9 cellular contexts compared by ENCODE assay signal in genomic region chr20:34834459-34834893, GRCh38. TPM values are rescaled to one million over a fixed set of nuclear protein-coding genes. Genes with fewer than 3 reads are reported as not detected.
DNase-seq lines count a peak whose midpoint lies in the region; ATAC-seq, FAIRE-seq and TF ChIP-seq lines count a peak whose summit lies in the region.
"Had no signal": no experiment of that assay in that cellular context is flagged by ENCODE, and none has a peak within 500 bp of the region (broad histone marks: within the 10 kb centered on the region; RNA-seq: fewer than 3 reads in every experiment).

No MANE protein-coding gene starts in this region.

- peak; percentile 38 for DNase-seq in DMS153 (lab: John Stamatoyannopoulos, UW)
- DNase-seq in Jurkat, Clone E6-1 (ENCODE audit: low read depth, low spot score), result peak; percentile 35
- peak; percentile 67 for DNase-seq in OCI-LY7 (ENCODE audit: low spot score)
- DNase-seq in pancreas, result no peak
- DNase-seq in activated CD4-positive, CD25-positive, alpha-beta regulatory T cell (lab: John Stamatoyannopoulos, UW), result no peak
- no peak for DNase-seq in T-helper 2 cell treated with Interferon-gamma antibody and Interleukin-4, amounts not matched to agents 5 μg/mL and 100 μg/mL, for 36 hours (ENCODE audit: low spot score)

- TF ChIP-seq CTCF in OCI-LY7 (conservative IDR thresholded peaks at IDR 0.05; ENCODE audit: low read length) (peak; percentile 78), pancreas (IDR thresholded peaks at IDR 0.05) (peak in 1 of 4 donors; percentile 22)

- no peaks in the 10 kb centered on the region for H3K79me2 ChIP-seq in OCI-LY7 (ENCODE audit: insufficient read depth, low read depth, low read length)

- no peak overlapping the region for H3K27ac Mint-ChIP-seq in T-helper 2 cell treated with Interferon-gamma antibody and Interleukin-4, amounts not matched to agents 5 μg/mL and 100 μg/mL, for 36 hours

- H3K9me3 Mint-ChIP-seq in T-helper 2 cell treated with Interferon-gamma antibody and Interleukin-4, amounts not matched to agents 5 μg/mL and 100 μg/mL, for 36 hours, result no peaks in the 10 kb centered on the region

- peak overlapping the region; percentile 42; the same call in 1 of the 2 replicates for H3K4me2 ChIP-seq in OCI-LY7 (ENCODE audit: low read length)

- H3K9me3 ChIP-seq in OCI-LY7 (ENCODE audit: low read length) (no peaks in the 10 kb centered on the region), pancreas (no peaks in the 10 kb centered on the region)

- H3K4me3 ChIP-seq in Jurkat, Clone E6-1 (ENCODE audit: low read length), result no peak overlapping the region
- H3K4me3 ChIP-seq in OCI-LY7 (ENCODE audit: low read depth, low read length, poor library complexity, severe bottlenecking) (peak overlapping the region; percentile 10), pancreas (no peak overlapping the region)
- H3K4me3 ChIP-seq: SJCRH30 had no signal

- H3K27ac ChIP-seq in OCI-LY7 (ENCODE audit: low read depth, low read length, poor library complexity, severe bottlenecking) (no peak overlapping the region), pancreas (no peak overlapping the region)
- H3K27ac ChIP-seq: SJCRH30 had no signal

- no peaks in the 10 kb centered on the region for H3K9me2 ChIP-seq in OCI-LY7 (ENCODE audit: insufficient read depth, low read length)

- H3K36me3 ChIP-seq in OCI-LY7 (ENCODE audit: insufficient read depth, low read length) (no peaks in the 10 kb centered on the region), pancreas (no peaks in the 10 kb centered on the region)
- H3K36me3 ChIP-seq: SJCRH30 had no signal

- 14 to 24% methylated on average over 6 of the region's 6 CpGs for WGBS in pancreas, 2 donors

- H3K36me3 Mint-ChIP-seq in T-helper 2 cell treated with Interferon-gamma antibody and Interleukin-4, amounts not matched to agents 5 μg/mL and 100 μg/mL, for 36 hours (ENCODE audit: low read depth), result no peaks in the 10 kb centered on the region

- H3K4me3 Mint-ChIP-seq in T-helper 2 cell treated with Interferon-gamma antibody and Interleukin-4, amounts not matched to agents 5 μg/mL and 100 μg/mL, for 36 hours, result no peak overlapping the region

- peak; percentile 23 for ATAC-seq in esophagus mucosa
- ATAC-seq in pancreas, result peak in 3 of 4 donors; percentile 61 to 75 (median 73)
- ATAC-seq in HG02588 (IDR thresholded peaks at IDR 0.05; ENCODE audit: unreplicated experiment), result no peak

- CTCF ChIA-PET in OCI-LY7 (lab: Charles Lee; ENCODE audit: unreplicated experiment), result interaction anchor here (0.5 kb wide), 1 partner anchor 19 kb away, joined by 4 read pairs; no protein-coding TSS in a partner anchor

- H4K20me1 ChIP-seq in OCI-LY7 (ENCODE audit: insufficient read depth, low read length), result no peaks in the 10 kb centered on the region

- H3K4me1 ChIP-seq in OCI-LY7 (ENCODE audit: insufficient read depth, low read length, poor library complexity, severe bottlenecking) (no peaks in the 10 kb centered on the region), pancreas (no peaks in the 10 kb centered on the region)
- H3K4me1 ChIP-seq: SJCRH30 had no signal

- peaks cover 27% of the 10 kb centered on the region for H3K27me3 Mint-ChIP-seq in T-helper 2 cell treated with Interferon-gamma antibody and Interleukin-4, amounts not matched to agents 5 μg/mL and 100 μg/mL, for 36 hours (ENCODE audit: low read depth)

- intact Hi-C loops in OCI-LY7 (cut with micrococcal nuclease; ENCODE audit: unreplicated experiment), result loop anchor here (1.0 to 5.0 kb wide), 3 partner anchors 126 to 373 kb away; partner anchors contain the start of gene EDEM2
- intact Hi-C loops in pancreas (cut with DNase I), result no loop called here

- no TSS peak for BruUV-seq in OCI-LY7 (replicated peaks; lab: Mats Ljungman, UMichigan)

- no peaks in the 10 kb centered on the region for H3K27me3 ChIP-seq in pancreas

- POLR2A ChIA-PET in OCI-LY7 (lab: Charles Lee), result interaction anchor here (0.7 kb wide), 2 partner anchors 40 to 97 kb away, joined by 3 to 5 read pairs; no protein-coding TSS in a partner anchor

- peaks cover 3% of the 10 kb centered on the region for H3K4me1 Mint-ChIP-seq in T-helper 2 cell treated with Interferon-gamma antibody and Interleukin-4, amounts not matched to agents 5 μg/mL and 100 μg/mL, for 36 hours (ENCODE audit: low read depth)

- no peak overlapping the region for H2AFZ ChIP-seq in OCI-LY7 (ENCODE audit: low read length)

- FAIRE-seq in pancreas (lab: Jason Lieb, UNC), result no peak

RNA-seq across cellular contexts. Expression of gene NCOA6, which starts 9.0 kb away (rescaled TPM):
- polyA plus RNA-seq in Jurkat, Clone E6-1 (2012; ENCODE audit: insufficient read depth, insufficient read length), result 17.8 TPM
- total RNA-seq in OCI-LY7 (2014; rRNA removed; shearing (Covaris generic)), result 8.8 and 13.1 TPM in 2 replicates
- 24.4 and 26.5 TPM in 2 replicates for total RNA-seq in OCI-LY7 (2022)
- 23.1 TPM for total RNA-seq in esophagus mucosa
- total RNA-seq in pancreas, result 10 to 100 TPM; 11.1 to 15.8 (median 11.7) TPM
- 10 to 100 TPM; 16.7 to 19.3 TPM for polyA plus RNA-seq in pancreas

RNA-seq across cellular contexts. Expression of gene GGT7, which starts 38.2 kb away (rescaled TPM):
- polyA plus RNA-seq in Jurkat, Clone E6-1 (2012; ENCODE audit: insufficient read depth, insufficient read length), result 26.1 TPM
- 1.5 and 2.7 TPM in 2 replicates for total RNA-seq in OCI-LY7 (2014; rRNA removed; shearing (Covaris generic))
- total RNA-seq in OCI-LY7 (2022), result 0.98 and 1.8 TPM in 2 replicates
- total RNA-seq in esophagus mucosa, result 5.1 TPM
- 10 to 100 TPM; 12.1 to 23.7 (median 13.9) TPM for total RNA-seq in pancreas
- 10 to 100 TPM; 24.1 to 30.3 TPM for polyA plus RNA-seq in pancreas

RNA-seq across cellular contexts. Expression of gene ACSS2, which starts 41.9 kb away (rescaled TPM):
- polyA plus RNA-seq in Jurkat, Clone E6-1 (2012; ENCODE audit: insufficient read depth, insufficient read length), result 9.8 TPM
- 21.0 and 21.4 TPM in 2 replicates for total RNA-seq in OCI-LY7 (2014; rRNA removed; shearing (Covaris generic))
- total RNA-seq in OCI-LY7 (2022), result 18.2 and 19.9 TPM in 2 replicates
- total RNA-seq in esophagus mucosa, result 83.1 TPM
- total RNA-seq in pancreas, result 10 to 100 TPM; 12.2 to 24.3 (median 19.4) TPM
- 10 to 100 TPM; 29.8 to 42.5 TPM for polyA plus RNA-seq in pancreas

Comparison
In these comparisons a context has a peak if more than half of its experiments do, and no peak if none do; other contexts are left out.
1. DNase-seq: peak in DMS153 (single experiment), Jurkat, Clone E6-1 (single experiment) and OCI-LY7 (single experiment); none in pancreas (0 of 6), activated CD4-positive, CD25-positive, alpha-beta regulatory T cell (0 of 4) and T-helper 2 cell treated with Interferon-gamma antibody and Interleukin-4, amounts not matched to agents 5 μg/mL and 100 μg/mL, for 36 hours (single experiment).